Comparison of ENCODE assay signal across 1 cellular context in genomic region chr10:126536148-126536547, GRCh38.
A peak's percentile ranks its signal among the peaks of the same experiment; 100 is the strongest.
TF ChIP-seq lines count a peak whose summit lies in the region.

No MANE protein-coding gene starts in this region.

TF ChIP-seq in IMR-90, 13 proteins besides CTCF, POLR2A, EP300 and RAD21:
- TF ChIP-seq ELK1 (IDR thresholded peaks at IDR 0.05; ENCODE audit: borderline replicate concordance, low read depth, low read length) (no peak), MAFK (IDR thresholded peaks at IDR 0.05; ENCODE audit: low read depth, low read length) (peak; percentile 82)
TF ChIP-seq in IMR-90: peak in this region for 1.
